ENCODE assay signal across 24 cellular contexts in genomic region chr18:2704541-2704940, GRCh38. TPM values are rescaled to one million over a fixed set of nuclear protein-coding genes. Genes with fewer than 3 reads are reported as not detected.
DNase-seq lines count a peak whose midpoint lies in the region; ATAC-seq and TF ChIP-seq lines count a peak whose summit lies in the region.
"Had no signal": no experiment of that assay in that cellular context is flagged by ENCODE, and none has a peak within 500 bp of the region (broad histone marks: within the 10 kb centered on the region; RNA-seq: fewer than 3 reads in every experiment).

No MANE protein-coding gene starts in this region.

- H3K27me3 Mint-ChIP-seq in activated T-cell treated with anti-CD3 and anti-CD28 coated beads, Interleukin-2, amount 50 U/mL, for 72 hours (ENCODE audit: low read depth) = no peaks in the 10 kb centered on the region
- no peaks in the 10 kb centered on the region for H3K27me3 Mint-ChIP-seq in activated T-cell treated with anti-CD3 and anti-CD28 coated beads, Interleukin-2, amount 50 U/mL, for 4 hours (ENCODE audit: low read depth)
- no peaks in the 10 kb centered on the region for H3K27me3 Mint-ChIP-seq in activated naive CD8-positive, alpha-beta T cell treated with anti-CD3 and anti-CD28 coated beads, Interleukin-2, amount 50 U/mL, for 24 hours
- H3K27me3 Mint-ChIP-seq in stimulated activated memory B cell treated with anti-CD40 and anti-IgM and Interleukin-4, amounts not matched to agents 10 μg/mL and 1 μg/mL and 100 μg/mL, for 72 hours = no peaks in the 10 kb centered on the region

- H3K27ac ChIP-seq in HL-60 (replicated peaks) = peak overlapping the region; percentile 8; the same call in 1 of the 2 replicates
- H3K27ac ChIP-seq: brain microvascular endothelial cell, heart right ventricle, left lung, Peyer's patch, SJSA1 had no signal

- no peak for TF ChIP-seq CTCF in HL-60 (IDR thresholded peaks at IDR 0.05; ENCODE audit: insufficient read depth, low read length)

- no peak for DNase-seq in activated T-cell treated with anti-CD3 and anti-CD28 coated beads, Interleukin-2, amount 50 U/mL, for 72 hours
- no peak for DNase-seq in activated T-cell treated with anti-CD3 and anti-CD28 coated beads, Interleukin-2, amount 50 U/mL, for 4 hours
- DNase-seq in HL-60 (ENCODE audit: low read depth in 1 of 2, low spot score in 1 of 2) = no peak
- no peak for DNase-seq in activated naive CD8-positive, alpha-beta T cell treated with anti-CD3 and anti-CD28 coated beads, Interleukin-2, amount 50 U/mL, for 24 hours
- DNase-seq in foreskin melanocyte = no peak
- no peak for DNase-seq in iPS-NIHi7 (ENCODE audit: extremely low spot score)
- DNase-seq: activated T-cell treated with anti-CD3 and anti-CD28 coated beads for 4 hours; brain microvascular endothelial cell; C1 segment of cervical spinal cord; GOT3; heart right ventricle; left lung; NCI-H2081; NCI-H510A; NK-92 treated with Interleukin-12 subunit alpha and Interleukin-12 subunit beta, amount 100 ng/mL, for 24 hours; Peyer's patch; posterior cingulate gyrus; substantia nigra had no signal

- no peak overlapping the region for H3K4me3 Mint-ChIP-seq in activated T-cell treated with anti-CD3 and anti-CD28 coated beads, Interleukin-2, amount 50 U/mL, for 72 hours
- no peak overlapping the region for H3K4me3 Mint-ChIP-seq in activated T-cell treated with anti-CD3 and anti-CD28 coated beads, Interleukin-2, amount 50 U/mL, for 4 hours
- no peak overlapping the region for H3K4me3 Mint-ChIP-seq in activated naive CD8-positive, alpha-beta T cell treated with anti-CD3 and anti-CD28 coated beads, Interleukin-2, amount 50 U/mL, for 24 hours
- no peak overlapping the region for H3K4me3 Mint-ChIP-seq in stimulated activated memory B cell treated with anti-CD40 and anti-IgM and Interleukin-4, amounts not matched to agents 10 μg/mL and 1 μg/mL and 100 μg/mL, for 72 hours
- H3K4me3 Mint-ChIP-seq: mesothelial cell of epicardium, neural crest cell had no signal

- H3K27ac Mint-ChIP-seq in activated T-cell treated with anti-CD3 and anti-CD28 coated beads, Interleukin-2, amount 50 U/mL, for 72 hours = peak overlapping the region; percentile 19
- H3K27ac Mint-ChIP-seq in activated naive CD8-positive, alpha-beta T cell treated with anti-CD3 and anti-CD28 coated beads, Interleukin-2, amount 50 U/mL, for 24 hours = peak overlapping the region; percentile 9
- H3K27ac Mint-ChIP-seq in stimulated activated memory B cell treated with anti-CD40 and anti-IgM and Interleukin-4, amounts not matched to agents 10 μg/mL and 1 μg/mL and 100 μg/mL, for 72 hours = peak overlapping the region; percentile 50
- H3K27ac Mint-ChIP-seq: mesothelial cell of epicardium had no signal

- no peaks in the 10 kb centered on the region for H3K9me3 Mint-ChIP-seq in activated T-cell treated with anti-CD3 and anti-CD28 coated beads, Interleukin-2, amount 50 U/mL, for 72 hours
- H3K9me3 Mint-ChIP-seq in activated T-cell treated with anti-CD3 and anti-CD28 coated beads, Interleukin-2, amount 50 U/mL, for 4 hours = no peaks in the 10 kb centered on the region
- H3K9me3 Mint-ChIP-seq in activated naive CD8-positive, alpha-beta T cell treated with anti-CD3 and anti-CD28 coated beads, Interleukin-2, amount 50 U/mL, for 24 hours = no peaks in the 10 kb centered on the region
- no peaks in the 10 kb centered on the region for H3K9me3 Mint-ChIP-seq in stimulated activated memory B cell treated with anti-CD40 and anti-IgM and Interleukin-4, amounts not matched to agents 10 μg/mL and 1 μg/mL and 100 μg/mL, for 72 hours
- H3K9me3 Mint-ChIP-seq: mesothelial cell of epicardium, neural crest cell had no signal

- peaks cover 14 to 51% of the 10 kb centered on the region in 2 donors for H3K36me3 Mint-ChIP-seq in activated T-cell treated with anti-CD3 and anti-CD28 coated beads, Interleukin-2, amount 50 U/mL, for 72 hours (ENCODE audit: insufficient read depth in 2 of 2)
- peaks cover 41% of the 10 kb centered on the region for H3K36me3 Mint-ChIP-seq in activated T-cell treated with anti-CD3 and anti-CD28 coated beads, Interleukin-2, amount 50 U/mL, for 4 hours (ENCODE audit: insufficient read depth)
- H3K36me3 Mint-ChIP-seq in activated naive CD8-positive, alpha-beta T cell treated with anti-CD3 and anti-CD28 coated beads, Interleukin-2, amount 50 U/mL, for 24 hours (ENCODE audit: low read depth) = peaks cover 65% of the 10 kb centered on the region
- peaks cover 65% of the 10 kb centered on the region for H3K36me3 Mint-ChIP-seq in stimulated activated memory B cell treated with anti-CD40 and anti-IgM and Interleukin-4, amounts not matched to agents 10 μg/mL and 1 μg/mL and 100 μg/mL, for 72 hours

- peaks cover 16% of the 10 kb centered on the region for H3K4me1 Mint-ChIP-seq in activated T-cell treated with anti-CD3 and anti-CD28 coated beads, Interleukin-2, amount 50 U/mL, for 72 hours (ENCODE audit: low read depth)
- peaks cover 19% of the 10 kb centered on the region for H3K4me1 Mint-ChIP-seq in activated T-cell treated with anti-CD3 and anti-CD28 coated beads, Interleukin-2, amount 50 U/mL, for 4 hours (ENCODE audit: low read depth)
- peaks cover 13% of the 10 kb centered on the region for H3K4me1 Mint-ChIP-seq in activated naive CD8-positive, alpha-beta T cell treated with anti-CD3 and anti-CD28 coated beads, Interleukin-2, amount 50 U/mL, for 24 hours
- peaks cover 22% of the 10 kb centered on the region for H3K4me1 Mint-ChIP-seq in stimulated activated memory B cell treated with anti-CD40 and anti-IgM and Interleukin-4, amounts not matched to agents 10 μg/mL and 1 μg/mL and 100 μg/mL, for 72 hours
- H3K4me1 Mint-ChIP-seq: mesothelial cell of epicardium, neural crest cell had no signal

- no peaks in the 10 kb centered on the region for H3K27me3 ChIP-seq in HL-60 (ENCODE audit: insufficient read depth, poor library complexity, severe bottlenecking)
- H3K27me3 ChIP-seq: brain microvascular endothelial cell, heart right ventricle, left lung, Peyer's patch, SJSA1 had no signal

- no peak for ATAC-seq in activated T-cell treated with anti-CD3 and anti-CD28 coated beads, Interleukin-2, amount 50 U/mL, for 72 hours (replicated peaks in 1 of 2)
- no peak for ATAC-seq in activated T-cell treated with anti-CD3 and anti-CD28 coated beads, Interleukin-2, amount 50 U/mL, for 4 hours
- ATAC-seq in activated naive CD8-positive, alpha-beta T cell treated with anti-CD3 and anti-CD28 coated beads, Interleukin-2, amount 50 U/mL, for 24 hours = no peak
- no peak for ATAC-seq in stimulated activated memory B cell treated with anti-CD40 and anti-IgM and Interleukin-4, amounts not matched to agents 10 μg/mL and 1 μg/mL and 100 μg/mL, for 72 hours
- no peak for ATAC-seq in GM18519 (IDR thresholded peaks at IDR 0.05; ENCODE audit: low FRiP score, unreplicated experiment)
- ATAC-seq: heart right ventricle, left lung, sciatic nerve had no signal

- H3K4me3 ChIP-seq in HL-60 (replicated peaks; ENCODE audit: insufficient read depth, low read length) = no peak overlapping the region
- H3K4me3 ChIP-seq: heart right ventricle, left lung, Peyer's patch, SJSA1 had no signal

RNA-seq across cellular contexts. Expression of gene SMCHD1, which starts 49.0 kb away (rescaled TPM):
- 100 to 1,000 TPM; 103 to 137 TPM for total RNA-seq in activated T-cell treated with anti-CD3 and anti-CD28 coated beads, Interleukin-2, amount 50 U/mL, for 72 hours
- total RNA-seq in activated T-cell treated with anti-CD3 and anti-CD28 coated beads, Interleukin-2, amount 50 U/mL, for 4 hours = 10 to 100 TPM; 60.4 to 63.5 (median 60.7) TPM
